ENCODE assay signal across 26 cellular contexts in genomic region chr16:84464116-84464515, GRCh38. TPM values are rescaled to one million over a fixed set of nuclear protein-coding genes. Genes with fewer than 3 reads are reported as not detected.
DNase-seq lines count a peak whose midpoint lies in the region; ATAC-seq and TF ChIP-seq lines count a peak whose summit lies in the region.
"Had no signal": no experiment of that assay in that cellular context is flagged by ENCODE, and none has a peak within 500 bp of the region (broad histone marks: within the 10 kb centered on the region; RNA-seq: fewer than 3 reads in every experiment).

No MANE protein-coding gene starts in this region.

- peaks cover 0 to 3% (median 1%) of the 10 kb centered on the region in 4 donors for H3K9me3 ChIP-seq in sigmoid colon
- H3K9me3 ChIP-seq: BE2C, MG63, SJCRH30 had no signal

- H3K36me3 Mint-ChIP-seq in activated naive CD8-positive, alpha-beta T cell treated with anti-CD3 and anti-CD28 coated beads, Interleukin-2, amount 10 ng/mL, durations not matched to agents 7 days and 5 days, result peaks cover 68% of the 10 kb centered on the region
- peaks cover 16% of the 10 kb centered on the region for H3K36me3 Mint-ChIP-seq in activated naive CD8-positive, alpha-beta T cell treated with anti-CD3 and anti-CD28 coated beads, Interleukin-2, amount 50 U/mL, for 24 hours (ENCODE audit: low read depth)
- peaks cover 34% of the 10 kb centered on the region for H3K36me3 Mint-ChIP-seq in type B pancreatic cell

- no peak for TF ChIP-seq CTCF in sigmoid colon (IDR thresholded peaks at IDR 0.05)
- no peak for TF ChIP-seq CTCF in type B pancreatic cell (conservative IDR thresholded peaks at IDR 0.05)

- H3K4me3 Mint-ChIP-seq in activated naive CD8-positive, alpha-beta T cell treated with anti-CD3 and anti-CD28 coated beads, Interleukin-2, amount 10 ng/mL, durations not matched to agents 7 days and 5 days, result no peak overlapping the region
- no peak overlapping the region for H3K4me3 Mint-ChIP-seq in activated naive CD8-positive, alpha-beta T cell treated with anti-CD3 and anti-CD28 coated beads, Interleukin-2, amount 50 U/mL, for 24 hours
- no peak overlapping the region for H3K4me3 Mint-ChIP-seq in type B pancreatic cell
- H3K4me3 Mint-ChIP-seq: CD14-positive monocyte; CD8-positive, alpha-beta memory T cell had no signal

- DNase-seq in activated CD4-positive, CD25-positive, alpha-beta regulatory T cell treated with anti-CD3 and anti-CD28 coated beads, Interleukin-2, amount 50 U/mL, for 72 hours, result peak; percentile 5
- no peak for DNase-seq in activated CD4-positive, CD25-positive, alpha-beta regulatory T cell (lab: John Stamatoyannopoulos, UW)
- peak; percentile 13 for DNase-seq in activated naive CD8-positive, alpha-beta T cell treated with anti-CD3 and anti-CD28 coated beads, Interleukin-2, amount 10 ng/mL, durations not matched to agents 7 days and 5 days
- DNase-seq in activated naive CD8-positive, alpha-beta T cell treated with anti-CD3 and anti-CD28 coated beads, Interleukin-2, amount 50 U/mL, for 24 hours, result no peak
- DNase-seq in sigmoid colon, result peak; percentile 15
- DNase-seq in type B pancreatic cell (ENCODE audit: extremely low spot score, unreplicated experiment), result peak; percentile 45
- no peak for DNase-seq in NCI-H2196 (lab: John Stamatoyannopoulos, UW; ENCODE audit: unreplicated experiment)
- DNase-seq in RPMI8226, result no peak
- DNase-seq: ACHN; BE2C; CD8-positive, alpha-beta memory T cell; DMS79; EL; GDM1; GOT3; HCEC 1CT; KG1; MG63; NCI-H2029; NCI-H2227 treated with DMSO at 0.1 percent for 48 hours; NCI-H526 treated with DMSO at 0.1 percent for 48 hours; SJCRH30 had no signal

- no peaks in the 10 kb centered on the region for H3K27me3 ChIP-seq in sigmoid colon
- H3K27me3 ChIP-seq: BE2C, MG63, SJCRH30 had no signal

- intact Hi-C loops in sigmoid colon (cut with DNase I), result no loop called here

- H3K4me1 ChIP-seq in sigmoid colon, result no peaks in the 10 kb centered on the region
- H3K4me1 ChIP-seq: BE2C had no signal

- no peak overlapping the region for H3K27ac ChIP-seq in sigmoid colon
- H3K27ac ChIP-seq: 22Rv1, SJCRH30 had no signal

- H3K4me3 ChIP-seq in sigmoid colon, result no peak overlapping the region
- H3K4me3 ChIP-seq: GM12878, MG63, SJCRH30 had no signal

- peaks cover 6% of the 10 kb centered on the region for H3K4me1 Mint-ChIP-seq in activated naive CD8-positive, alpha-beta T cell treated with anti-CD3 and anti-CD28 coated beads, Interleukin-2, amount 10 ng/mL, durations not matched to agents 7 days and 5 days
- H3K4me1 Mint-ChIP-seq in activated naive CD8-positive, alpha-beta T cell treated with anti-CD3 and anti-CD28 coated beads, Interleukin-2, amount 50 U/mL, for 24 hours, result no peaks in the 10 kb centered on the region
- H3K4me1 Mint-ChIP-seq in type B pancreatic cell (ENCODE audit: unreplicated experiment), result peaks cover 9% of the 10 kb centered on the region
- H3K4me1 Mint-ChIP-seq: CD14-positive monocyte; CD8-positive, alpha-beta memory T cell had no signal

- no peak overlapping the region for H3K27ac Mint-ChIP-seq in activated naive CD8-positive, alpha-beta T cell treated with anti-CD3 and anti-CD28 coated beads, Interleukin-2, amount 10 ng/mL, durations not matched to agents 7 days and 5 days
- H3K27ac Mint-ChIP-seq in activated naive CD8-positive, alpha-beta T cell treated with anti-CD3 and anti-CD28 coated beads, Interleukin-2, amount 50 U/mL, for 24 hours, result no peak overlapping the region
- no peak overlapping the region for H3K27ac Mint-ChIP-seq in type B pancreatic cell
- H3K27ac Mint-ChIP-seq: CD14-positive monocyte had no signal

- no peak for TF ChIP-seq POLR2A in sigmoid colon (IDR thresholded peaks at IDR 0.05)

- POLR2A ChIA-PET in activated naive CD8-positive, alpha-beta T cell treated with anti-CD3 and anti-CD28 coated beads, Interleukin-2, amount 10 ng/mL, durations not matched to agents 7 days and 5 days (lab: Charles Lee), result no interaction called here

- H3K36me3 ChIP-seq in sigmoid colon, result peaks cover 0 to 17% (median 11%) of the 10 kb centered on the region in 4 donors
- H3K36me3 ChIP-seq: BE2C had no signal

- TF ChIP-seq EP300 in sigmoid colon (IDR thresholded peaks at IDR 0.05), result no peak

- WGBS in sigmoid colon, 2 donors, result 76 to 83% methylated on average over 6 of the region's 6 CpGs

- H3K27me3 Mint-ChIP-seq in activated naive CD8-positive, alpha-beta T cell treated with anti-CD3 and anti-CD28 coated beads, Interleukin-2, amount 10 ng/mL, durations not matched to agents 7 days and 5 days, result no peaks in the 10 kb centered on the region
- no peaks in the 10 kb centered on the region for H3K27me3 Mint-ChIP-seq in activated naive CD8-positive, alpha-beta T cell treated with anti-CD3 and anti-CD28 coated beads, Interleukin-2, amount 50 U/mL, for 24 hours
- no peaks in the 10 kb centered on the region for H3K27me3 Mint-ChIP-seq in type B pancreatic cell
- H3K27me3 Mint-ChIP-seq: CD8-positive, alpha-beta memory T cell had no signal

- H3K9me3 Mint-ChIP-seq in activated naive CD8-positive, alpha-beta T cell treated with anti-CD3 and anti-CD28 coated beads, Interleukin-2, amount 10 ng/mL, durations not matched to agents 7 days and 5 days, result peaks cover 15% of the 10 kb centered on the region
- peaks cover 16% of the 10 kb centered on the region for H3K9me3 Mint-ChIP-seq in activated naive CD8-positive, alpha-beta T cell treated with anti-CD3 and anti-CD28 coated beads, Interleukin-2, amount 50 U/mL, for 24 hours
- H3K9me3 Mint-ChIP-seq in type B pancreatic cell, result no peaks in the 10 kb centered on the region

- no peak for ATAC-seq in activated naive CD8-positive, alpha-beta T cell treated with anti-CD3 and anti-CD28 coated beads, Interleukin-2, amount 10 ng/mL, durations not matched to agents 7 days and 5 days (ENCODE audit: low read depth)
- ATAC-seq in activated naive CD8-positive, alpha-beta T cell treated with anti-CD3 and anti-CD28 coated beads, Interleukin-2, amount 50 U/mL, for 24 hours, result no peak
- ATAC-seq: GM12878, Panc1 had no signal

RNA-seq across cellular contexts. Expression of gene MEAK7, which starts 40.3 kb away (rescaled TPM):
- 10 to 100 TPM; 95.7 to 98.3 TPM for total RNA-seq in activated naive CD8-positive, alpha-beta T cell treated with anti-CD3 and anti-CD28 coated beads, Interleukin-2, amount 10 ng/mL, durations not matched to agents 7 days and 5 days
- total RNA-seq in sigmoid colon, result 10 to 100 TPM; 10.0 to 13.7 (median 12.1) TPM
- 10 to 100 TPM in 1 of 3 donors, 1 to 10 TPM in 2; 4.2 to 12.2 (median 8.6) TPM for polyA plus RNA-seq in sigmoid colon
- 28.5 and 30.3 TPM in 2 replicates for total RNA-seq in type B pancreatic cell (ENCODE audit: low replicate concordance)

Comparison
In these comparisons a context has a peak if more than half of its experiments do, and no peak if none do; other contexts are left out.
1. DNase-seq: peak in activated CD4-positive, CD25-positive, alpha-beta regulatory T cell treated with anti-CD3 and anti-CD28 coated beads, Interleukin-2, amount 50 U/mL, for 72 hours (single experiment), activated naive CD8-positive, alpha-beta T cell treated with anti-CD3 and anti-CD28 coated beads, Interleukin-2, amount 10 ng/mL, durations not matched to agents 7 days and 5 days (single experiment), sigmoid colon (single experiment) and type B pancreatic cell (single experiment); none in activated CD4-positive, CD25-positive, alpha-beta regulatory T cell (0 of 4), activated naive CD8-positive, alpha-beta T cell treated with anti-CD3 and anti-CD28 coated beads, Interleukin-2, amount 50 U/mL, for 24 hours (single experiment), NCI-H2196 (single experiment) and RPMI8226 (single experiment).